28 cellular contexts compared by ENCODE assay signal in the genomic region with DNA sequence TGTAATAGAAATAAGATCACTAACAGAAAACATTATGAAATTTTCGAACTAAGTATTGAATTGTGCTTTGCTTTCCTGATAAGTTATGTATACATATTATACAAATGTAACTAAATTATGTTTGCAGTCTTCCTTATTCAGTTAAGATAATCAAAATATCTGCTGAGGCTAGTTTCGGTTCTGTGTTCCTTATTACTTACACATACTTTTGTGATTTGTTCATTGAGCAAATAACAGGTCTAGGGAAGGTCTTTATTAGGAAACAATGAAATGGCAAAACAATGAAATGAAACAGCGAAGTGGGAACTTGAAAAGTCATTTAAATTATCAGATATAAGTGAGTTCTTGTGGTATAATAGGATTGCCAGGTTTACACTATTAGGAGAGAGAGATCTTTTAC.
"Had no signal": no experiment of that assay in that cellular context is flagged by ENCODE, and none has a peak within 500 bp of the region (broad histone marks: within the 10 kb centered on the region; RNA-seq: fewer than 3 reads in every experiment).

No MANE protein-coding gene starts in this region.

- ATAC-seq: left colon; left lung; lower lobe of right lung; mucosa of descending colon; naive thymus-derived CD4-positive, alpha-beta T cell; natural killer cell treated with Interleukin-12 subunit alpha and Interleukin-12 subunit beta and Interleukin-15 and Interleukin-18, amount 100 ng/mL, for 72 hours; right cardiac atrium; sciatic nerve; stimulated activated effector memory CD8-positive, alpha-beta T cell treated with anti-CD3 and anti-CD28 coated beads, Interleukin-12 subunit alpha, Interleukin-12 subunit beta, amount 100 ng/mL, for 72 hours had no signal

- H3K4me1 ChIP-seq: left lung, lower lobe of right lung, prostate gland, tibial nerve, uterus had no signal

- H3K9me3 ChIP-seq: left lung, lower lobe of right lung, mucosa of descending colon, ovary, prostate gland, tibial nerve, uterus had no signal

- H3K27me3 ChIP-seq: left lung, ovary, tibial nerve, uterus had no signal

- H3K27ac ChIP-seq: left lung, lower lobe of right lung, ovary, prostate gland, skin epidermis, tibial nerve, uterus had no signal

- H3K4me3 ChIP-seq: left lung, lower lobe of right lung, mucosa of descending colon, ovary, prostate gland, skin epidermis, tibial nerve, uterus had no signal

- FAIRE-seq: islet of Langerhans had no signal

- DNase-seq: hypothalamus; immature natural killer cell; kidney; left colon; left lung; lower lobe of right lung; mammary epithelial cell; mesendoderm; mucosa of descending colon; naive thymus-derived CD4-positive, alpha-beta T cell; ovary; posterior cingulate gyrus; retina; right cardiac atrium; stimulated activated CD4-positive, alpha-beta T cell treated with anti-CD3 and anti-CD28 coated beads, Interleukin-12 subunit alpha, Interleukin-12 subunit beta, amount 100 ng/mL, for 4 hours; stimulated activated CD4-positive, alpha-beta T cell treated with anti-CD3 and anti-CD28 coated beads, Interleukin-15, amount 100 ng/mL, for 24 hours; stimulated activated CD4-positive, alpha-beta T cell treated with anti-CD3 and anti-CD28 coated beads, Interleukin-2, amount 100 ng/mL, for 24 hours; stimulated activated CD4-positive, alpha-beta T cell treated with anti-CD3 and anti-CD28 coated beads, Interleukin-4, amount 100 ng/mL, for 1 hour; stimulated activated naive CD4-positive, alpha-beta T cell; substantia nigra; uterus had no signal

- H3K36me3 ChIP-seq: left lung, lower lobe of right lung, ovary, prostate gland, tibial nerve, uterus had no signal
